ENCODE assay signal across 12 cellular contexts in the genomic region with DNA sequence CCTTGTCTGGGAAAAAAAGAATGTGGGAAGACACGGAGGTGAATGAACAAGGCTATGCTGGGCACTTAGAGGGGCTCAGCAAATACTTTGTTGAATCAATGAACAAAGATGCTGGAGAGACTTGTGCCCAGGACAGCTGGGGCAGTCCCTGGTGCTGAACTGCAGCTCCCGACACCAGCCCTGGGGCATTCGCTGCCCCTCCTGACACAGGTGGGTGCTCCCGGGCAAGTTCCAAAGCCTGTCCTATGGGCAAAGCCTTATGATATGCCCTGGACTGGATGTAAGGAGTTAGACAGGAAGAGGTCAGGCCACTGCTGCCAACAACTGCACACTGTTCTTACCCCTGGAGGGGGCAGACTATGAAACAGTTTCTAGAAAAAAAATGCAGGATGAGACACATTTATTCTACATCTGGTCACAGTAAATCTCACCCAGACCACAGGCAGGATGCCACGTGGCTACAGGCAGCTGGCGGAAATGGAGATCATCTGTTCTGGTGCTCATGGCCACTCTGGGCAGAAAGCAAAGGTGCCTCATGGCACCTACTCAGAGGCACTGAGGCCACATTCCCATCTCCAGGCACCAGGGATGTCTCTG. TPM values are rescaled to one million over a fixed set of nuclear protein-coding genes. Genes with fewer than 3 reads are reported as not detected.
DNase-seq lines count a peak whose midpoint lies in the region; FAIRE-seq and TF ChIP-seq lines count a peak whose summit lies in the region.
"Had no signal": no experiment of that assay in that cellular context is flagged by ENCODE, and none has a peak within 500 bp of the region (broad histone marks: within the 10 kb centered on the region; RNA-seq: fewer than 3 reads in every experiment).

No MANE protein-coding gene starts in this region.

- no peak overlapping the region for H3K9ac ChIP-seq in endothelial cell of umbilical vein (replicated peaks; ENCODE audit: extremely low read depth, insufficient read depth, low read length)

- CTCF ChIA-PET in endothelial cell of umbilical vein (lab: Charles Lee) = interaction anchor here (0.7 to 5.9 kb wide), 12 partner anchors 9 to 318 kb away, joined by 3 to 79 read pairs (median 6); a partner anchor contains a TSS

- H3K27ac ChIP-seq in endothelial cell of umbilical vein (ENCODE audit: insufficient read depth, low read depth, low read length) = peak overlapping the region; percentile 36
- H3K27ac ChIP-seq: PC-9 had no signal

- intact Hi-C loops in endothelial cell of umbilical vein (cut with micrococcal nuclease) = loop anchor here (2.0 to 5.0 kb wide), 2 partner anchors 44 to 274 kb away; a partner anchor contains a TSS

- no peaks in the 10 kb centered on the region for H4K20me1 ChIP-seq in endothelial cell of umbilical vein (replicated peaks; ENCODE audit: control insufficient read depth, extremely low read depth, insufficient read depth, low read length)

- peaks cover 0 to 5% of the 10 kb centered on the region in 2 experiments for H3K36me3 ChIP-seq in endothelial cell of umbilical vein (ENCODE audit: control insufficient read depth in 2 of 2, extremely low read depth in 1 of 2, insufficient read depth in 2 of 2, low read length in 2 of 2)

- H2AFZ ChIP-seq in endothelial cell of umbilical vein (ENCODE audit: low read depth, low read length) = no peak overlapping the region
- H2AFZ ChIP-seq: PC-9 had no signal

- POLR2A ChIA-PET in endothelial cell of umbilical vein (lab: Charles Lee) = no interaction called here

- H3K4me3 ChIP-seq in endothelial cell of umbilical vein (replicated peaks in 1 of 3; ENCODE audit: insufficient read depth in 1 of 3, low read depth in 1 of 3, low read length in 3 of 3) = no peak overlapping the region
- H3K4me3 ChIP-seq: heart left ventricle, PC-9 had no signal

- H3K79me2 ChIP-seq in endothelial cell of umbilical vein (ENCODE audit: control insufficient read depth, insufficient read depth, low read length) = no peaks in the 10 kb centered on the region

- H3K4me2 ChIP-seq in endothelial cell of umbilical vein (ENCODE audit: insufficient read depth, low read length) = no peak overlapping the region
- H3K4me2 ChIP-seq: PC-9 had no signal

- no peak for TF ChIP-seq POLR2A in endothelial cell of umbilical vein (IDR thresholded peaks at IDR 0.05; ENCODE audit: low read depth, low read length)

- DNase-seq in GM04503 (ENCODE audit: low read depth) (peak; percentile 37), NAMALWA (ENCODE audit: low spot score) (peak; percentile 36), endothelial cell of umbilical vein (ENCODE audit: low read depth, low spot score) (peak; percentile 43), AG08396 (ENCODE audit: low spot score) (no peak), NCI-H2196 treated with DMSO at 0.1 percent for 48 hours (lab: John Stamatoyannopoulos, UW; ENCODE audit: unreplicated experiment) (no peak)
- DNase-seq in stimulated activated CD8-positive, alpha-beta memory T cell treated with anti-CD3 and anti-CD28 coated beads, Interleukin-15, amount 100 ng/mL, for 4 hours (ENCODE audit: low read depth in 2 of 2) = peak; percentile 10 to 12
- DNase-seq in activated effector memory CD4-positive, alpha-beta T cell treated with anti-CD3 and anti-CD28 coated beads, Interleukin-2, amount 50 U/mL, for 16 hours = no peak
- DNase-seq: heart left ventricle; NCI-H345; PC-9; stimulated activated CD4-positive, alpha-beta T cell treated with anti-CD3 and anti-CD28 coated beads, Interleukin-4, amount 100 ng/mL, for 4 hours had no signal

- no peak for FAIRE-seq in endothelial cell of umbilical vein (lab: Jason Lieb, UNC)

- dilution Hi-C loops in endothelial cell of umbilical vein (cut with MboI; ENCODE audit: extremely low pct_ligation_motif_present, low sequenced_read_pairs) = no loop called here

- H3K9me3 ChIP-seq in endothelial cell of umbilical vein (replicated peaks; ENCODE audit: control insufficient read depth, insufficient read depth, low read length) = no peaks in the 10 kb centered on the region
- H3K9me3 ChIP-seq: Caco-2, heart left ventricle had no signal

- TF ChIP-seq CTCF in endothelial cell of umbilical vein (IDR thresholded peaks at IDR 0.05; ENCODE audit: extremely low read depth in 1 of 2, insufficient read depth in 1 of 2, low read depth in 1 of 2, low read length in 2 of 2) = peak in 1 of 2 donors; percentile 15

- H3K27me3 ChIP-seq in endothelial cell of umbilical vein (ENCODE audit: control insufficient read depth in 2 of 2, insufficient read depth in 2 of 2, low read length in 2 of 2) = no peaks in the 10 kb centered on the region
- H3K27me3 ChIP-seq: heart left ventricle had no signal

- no peaks in the 10 kb centered on the region for H3K9me1 ChIP-seq in endothelial cell of umbilical vein (replicated peaks; ENCODE audit: control insufficient read depth, extremely low read depth, insufficient read depth, low read length)

- no TSS peak for BruUV-seq in endothelial cell of umbilical vein (replicated peaks; lab: Mats Ljungman, UMichigan)

- peaks cover 13% of the 10 kb centered on the region for H3K4me1 ChIP-seq in endothelial cell of umbilical vein (ENCODE audit: control insufficient read depth, extremely low read depth, insufficient read depth, low read length)
- H3K4me1 ChIP-seq: Caco-2 had no signal

TF ChIP-seq in endothelial cell of umbilical vein, 7 proteins besides CTCF, POLR2A, EP300 and RAD21:
- TF ChIP-seq, protein P1, sequence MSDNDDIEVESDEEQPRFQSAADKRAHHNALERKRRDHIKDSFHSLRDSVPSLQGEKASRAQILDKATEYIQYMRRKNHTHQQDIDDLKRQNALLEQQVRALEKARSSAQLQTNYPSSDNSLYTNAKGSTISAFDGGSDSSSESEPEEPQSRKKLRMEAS (IDR thresholded peaks at IDR 0.05; ENCODE audit: insufficient read depth, insufficient read length) = peak; percentile 11
- no peak for TF ChIP-seq GATA2 (IDR thresholded peaks at IDR 0.05; ENCODE audit: insufficient read depth, insufficient read length, low read depth, low read length)

RNA-seq across cellular contexts. Expression of a gene that starts 21.9 kb away (rescaled TPM):
- total RNA-seq in endothelial cell of umbilical vein = 11.3 and 11.5 TPM in 2 replicates
- polyA plus RNA-seq in endothelial cell of umbilical vein = 5.7 and 6.6 TPM in 2 replicates
- 5.0 and 5.6 TPM in 2 replicates for polyA plus RNA-seq in endothelial cell of umbilical vein (2011; cell fraction: cytosol; rRNA removed)
- polyA plus RNA-seq in endothelial cell of umbilical vein (2011; cell fraction: nucleus; rRNA removed) = 3.6 and 3.9 TPM in 2 replicates
- 6.1 and 6.5 TPM in 2 replicates for polyA plus RNA-seq in endothelial cell of umbilical vein (2012)
- polyA minus RNA-seq in endothelial cell of umbilical vein = 4.4 and 6.2 TPM in 2 replicates
- polyA minus RNA-seq in endothelial cell of umbilical vein (2011; cell fraction: cytosol; rRNA and poly(A)+ RNA removed) = 18.3 TPM
- 4.9 and 6.4 TPM in 2 replicates for polyA minus RNA-seq in endothelial cell of umbilical vein (2011; cell fraction: nucleus; rRNA and poly(A)+ RNA removed)

RNA-seq across cellular contexts. Expression of a gene that starts 37.3 kb away (rescaled TPM):
- total RNA-seq in endothelial cell of umbilical vein = 3.2 and 3.5 TPM in 2 replicates
- 2.2 and 2.4 TPM in 2 replicates for polyA plus RNA-seq in endothelial cell of umbilical vein
- 1.3 and 1.8 TPM in 2 replicates for polyA plus RNA-seq in endothelial cell of umbilical vein (2011; cell fraction: cytosol; rRNA removed)
- 1.1 and 1.4 TPM in 2 replicates for polyA plus RNA-seq in endothelial cell of umbilical vein (2011; cell fraction: nucleus; rRNA removed)
- 1.2 and 1.5 TPM in 2 replicates for polyA plus RNA-seq in endothelial cell of umbilical vein (2012)
- 1.2 and 1.9 TPM in 2 replicates for polyA minus RNA-seq in endothelial cell of umbilical vein
- 3.9 TPM for polyA minus RNA-seq in endothelial cell of umbilical vein (2011; cell fraction: cytosol; rRNA and poly(A)+ RNA removed)
- polyA minus RNA-seq in endothelial cell of umbilical vein (2011; cell fraction: nucleus; rRNA and poly(A)+ RNA removed) = 2.5 and 4.2 TPM in 2 replicates

RNA-seq across cellular contexts. Expression of a gene that starts 44.7 kb away (rescaled TPM):
- 35.8 and 40.9 TPM in 2 replicates for total RNA-seq in endothelial cell of umbilical vein
- 11.9 and 13.6 TPM in 2 replicates for polyA plus RNA-seq in endothelial cell of umbilical vein
- 10.3 and 10.9 TPM in 2 replicates for polyA plus RNA-seq in endothelial cell of umbilical vein (2011; cell fraction: cytosol; rRNA removed)
- polyA plus RNA-seq in endothelial cell of umbilical vein (2011; cell fraction: nucleus; rRNA removed) = 45.6 and 45.9 TPM in 2 replicates
- polyA plus RNA-seq in endothelial cell of umbilical vein (2012) = 22.5 and 22.6 TPM in 2 replicates
- 25.5 and 35.2 TPM in 2 replicates for polyA minus RNA-seq in endothelial cell of umbilical vein
- polyA minus RNA-seq in endothelial cell of umbilical vein (2011; cell fraction: cytosol; rRNA and poly(A)+ RNA removed) = 25.8 TPM
- polyA minus RNA-seq in endothelial cell of umbilical vein (2011; cell fraction: nucleus; rRNA and poly(A)+ RNA removed) = 28.9 and 36.4 TPM in 2 replicates

Comparison
In these comparisons a context has a peak if more than half of its experiments do, and no peak if none do; other contexts are left out.
1. DNase-seq: peak in GM04503 (single experiment), NAMALWA (single experiment), endothelial cell of umbilical vein (single experiment) and stimulated activated CD8-positive, alpha-beta memory T cell treated with anti-CD3 and anti-CD28 coated beads, Interleukin-15, amount 100 ng/mL, for 4 hours (2 of 2); none in activated effector memory CD4-positive, alpha-beta T cell treated with anti-CD3 and anti-CD28 coated beads, Interleukin-2, amount 50 U/mL, for 16 hours (single experiment), AG08396 (single experiment) and NCI-H2196 treated with DMSO at 0.1 percent for 48 hours (single experiment).